ENCODE assay signal across 13 cellular contexts in the genomic region with DNA sequence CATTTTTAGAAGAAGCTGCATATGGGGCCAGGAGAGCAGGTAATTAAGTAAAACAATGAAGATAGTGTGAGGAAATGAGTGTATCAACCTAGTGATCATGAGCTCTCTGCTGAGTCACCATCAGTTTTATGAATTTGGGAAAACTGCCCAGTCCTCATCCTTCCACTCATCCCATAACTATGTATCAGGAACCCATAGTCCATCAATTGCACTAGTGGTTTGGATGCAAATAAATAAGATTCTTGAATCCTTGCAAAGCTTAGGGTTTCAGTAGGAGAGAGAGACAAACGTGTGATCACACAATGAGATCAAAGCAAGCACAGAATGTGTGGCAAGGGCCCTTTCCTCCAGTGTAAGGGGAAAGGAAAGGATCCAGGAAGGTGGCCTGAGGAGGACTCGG.
DNase-seq lines count a peak whose midpoint lies in the region; ATAC-seq and TF ChIP-seq lines count a peak whose summit lies in the region.
"Had no signal": no experiment of that assay in that cellular context is flagged by ENCODE, and none has a peak within 500 bp of the region (broad histone marks: within the 10 kb centered on the region; RNA-seq: fewer than 3 reads in every experiment).

No MANE protein-coding gene starts in this region.

- in situ Hi-C loops in Panc1 (cut with HindIII; ENCODE audit: low pct_unique_long_range_greater_than_20kb, low sequenced_read_pairs) = no loop called here

- H3K9me3 ChIP-seq in Panc1 (ENCODE audit: control insufficient read depth, insufficient read depth, low read depth, low read length) (no peaks in the 10 kb centered on the region), osteoblast (ENCODE audit: low read depth, low read length) (no peaks in the 10 kb centered on the region)
- no peaks in the 10 kb centered on the region for H3K9me3 ChIP-seq in effector memory CD4-positive, alpha-beta T cell (ENCODE audit: control insufficient read depth, low read length)

- peak overlapping the region; percentile 11 for H2AFZ ChIP-seq in osteoblast (ENCODE audit: low read length)

- peaks cover 43% of the 10 kb centered on the region for H3K4me1 ChIP-seq in Panc1 (ENCODE audit: control insufficient read depth, insufficient read depth, low read length)
- peaks cover 70% of the 10 kb centered on the region for H3K4me1 ChIP-seq in osteoblast (ENCODE audit: insufficient read depth, low read length)
- H3K4me1 ChIP-seq in effector memory CD4-positive, alpha-beta T cell (ENCODE audit: control insufficient read depth, insufficient read depth, low read length, poor library complexity, severe bottlenecking) = no peaks in the 10 kb centered on the region

- no peaks in the 10 kb centered on the region for H3K36me3 ChIP-seq in Panc1 (ENCODE audit: control insufficient read depth, insufficient read depth, low read length)
- no peaks in the 10 kb centered on the region for H3K36me3 ChIP-seq in osteoblast (ENCODE audit: insufficient read depth, low read length)
- no peaks in the 10 kb centered on the region for H3K36me3 ChIP-seq in effector memory CD4-positive, alpha-beta T cell (ENCODE audit: control insufficient read depth, insufficient read depth, low read length)

- TF ChIP-seq CTCF in Panc1 (IDR thresholded peaks at IDR 0.05) (no peak), osteoblast (IDR thresholded peaks at IDR 0.05; ENCODE audit: extremely low read depth, low read depth, low read length) (no peak)

- no peak overlapping the region for H3K4me3 ChIP-seq in Panc1 (ENCODE audit: low read depth in 2 of 2, low read length in 2 of 2)
- H3K4me3 ChIP-seq in osteoblast (ENCODE audit: insufficient read depth, low read length) = no peak overlapping the region
- H3K4me3 ChIP-seq in effector memory CD4-positive, alpha-beta T cell (ENCODE audit: insufficient read depth, low read depth, low read length, poor library complexity, severe bottlenecking) = no peak overlapping the region

- BruUV-seq in Panc1 (replicated peaks; lab: Mats Ljungman, UMichigan) = no TSS peak

- H3K4me2 ChIP-seq in osteoblast (ENCODE audit: insufficient read depth, low read length) = peak overlapping the region; percentile 21

- no peaks in the 10 kb centered on the region for H4K20me1 ChIP-seq in osteoblast (ENCODE audit: insufficient read depth, low read length)

- intact Hi-C loops in Panc1 (cut with micrococcal nuclease; ENCODE audit: unreplicated experiment) = no loop called here
- intact Hi-C loops in sciatic nerve (cut with DNase I) = no loop called here

- DNase-seq in Daoy (ENCODE audit: low read depth) = peak; percentile 94
- DNase-seq in Panc1 (ENCODE audit: low read depth, low spot score) = peak; percentile 97
- DNase-seq in dermis blood vessel endothelial cell = peak; percentile 78
- DNase-seq in osteoblast (ENCODE audit: insufficient read length, low spot score, missing footprints) = peak; percentile 90
- no peak for DNase-seq in sciatic nerve (ENCODE audit: low spot score)
- DNase-seq in effector memory CD4-positive, alpha-beta T cell = no peak
- DNase-seq: activated CD4-positive, alpha-beta T cell treated with anti-CD3 and anti-CD28 coated beads for 36 hours; activated effector memory CD4-positive, alpha-beta T cell treated with Interleukin-2 at 50 U/mL for 16 hours; effector CD4-positive, alpha-beta T cell; NCI-H2171; stimulated activated naive CD8-positive, alpha-beta T cell treated with anti-CD3 and anti-CD28 coated beads, Interleukin-15, amount 100 ng/mL, for 72 hours had no signal

- peak; percentile 73 for ATAC-seq in Panc1
- ATAC-seq in sciatic nerve = no peak
- ATAC-seq in esophagus mucosa = no peak
- ATAC-seq in HG03175 (IDR thresholded peaks at IDR 0.05; ENCODE audit: unreplicated experiment) = no peak
- ATAC-seq: activated CD4-positive, alpha-beta T cell treated with anti-CD3 and anti-CD28 coated beads for 36 hours; stimulated activated naive CD8-positive, alpha-beta T cell treated with anti-CD3 and anti-CD28 coated beads, Interleukin-15, amount 100 ng/mL, for 72 hours had no signal

- CTCF ChIA-PET in Panc1 (lab: Charles Lee) = interaction anchor here (0.7 kb wide), 1 partner anchor 111 kb away, joined by 3 read pairs; no protein-coding TSS in a partner anchor

- H3K79me2 ChIP-seq in osteoblast (ENCODE audit: insufficient read depth, low read length) = no peaks in the 10 kb centered on the region

- H3K27me3 ChIP-seq in Panc1 (ENCODE audit: control insufficient read depth, insufficient read depth, low read length) (no peaks in the 10 kb centered on the region), osteoblast (ENCODE audit: insufficient read depth, low read length) (no peaks in the 10 kb centered on the region)
- H3K27me3 ChIP-seq in effector memory CD4-positive, alpha-beta T cell (replicated peaks; ENCODE audit: control insufficient read depth, insufficient read depth, low read length, poor library complexity, severe bottlenecking) = no peaks in the 10 kb centered on the region

- peak overlapping the region; percentile 80 for H3K27ac ChIP-seq in Panc1 (ENCODE audit: low read length)
- peak overlapping the region; percentile 75 for H3K27ac ChIP-seq in osteoblast (ENCODE audit: low read depth, low read length)
- H3K27ac ChIP-seq in effector memory CD4-positive, alpha-beta T cell (ENCODE audit: insufficient read depth, low read length, poor library complexity, severe bottlenecking) = no peak overlapping the region

- POLR2A ChIA-PET in Panc1 (lab: Charles Lee) = interaction anchor here (1.1 kb wide), 1 partner anchor 27 kb away, joined by 6 read pairs; no protein-coding TSS in a partner anchor

Comparison
In these comparisons a context has a peak if more than half of its experiments do, and no peak if none do; other contexts are left out.
1. DNase-seq: peak in Daoy (single experiment), Panc1 (single experiment), dermis blood vessel endothelial cell (single experiment) and osteoblast (single experiment); none in sciatic nerve (single experiment) and effector memory CD4-positive, alpha-beta T cell (0 of 3).